In the genomic region with DNA sequence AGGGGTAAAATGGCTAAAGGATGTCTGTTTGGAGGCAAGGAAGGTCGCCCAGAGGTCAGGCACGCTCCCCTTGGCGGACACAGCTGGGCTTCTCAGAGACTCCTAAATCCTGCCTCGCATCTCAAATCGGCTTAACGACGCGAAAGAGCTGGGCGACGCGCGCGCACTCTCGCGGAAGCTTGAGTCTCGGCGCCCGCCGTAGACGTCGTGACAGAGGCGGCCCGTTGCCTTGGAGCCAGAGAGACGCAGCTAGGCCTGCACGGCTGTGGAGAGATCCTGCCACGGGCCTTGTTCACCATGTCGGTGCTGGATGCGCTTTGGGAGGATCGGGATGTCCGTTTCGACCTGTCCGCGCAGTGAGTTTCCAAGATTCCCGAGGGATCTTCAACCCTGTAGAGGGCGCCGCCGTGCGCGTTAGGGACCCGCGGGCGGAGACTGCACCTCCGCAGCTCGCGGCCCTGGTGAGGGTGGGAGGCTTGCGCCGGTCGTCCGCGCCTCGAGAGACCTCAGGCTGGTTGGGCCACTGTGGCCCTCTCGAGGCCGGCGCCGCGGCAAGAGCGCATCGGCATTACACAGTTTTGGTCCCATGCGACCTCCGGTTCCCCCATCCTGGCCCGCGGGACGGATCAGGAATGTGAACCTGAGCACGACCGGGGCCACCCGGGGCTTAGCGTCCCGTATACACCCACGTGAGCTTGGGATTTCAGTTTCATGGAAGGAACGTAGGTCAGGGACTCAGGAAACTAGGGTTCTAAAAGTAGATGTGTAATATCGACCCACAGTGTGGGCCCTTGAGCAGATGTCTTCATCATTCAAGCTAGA, we compare ENCODE assay signal across 8 cellular contexts. TPM values are rescaled to one million over a fixed set of nuclear protein-coding genes. Genes with fewer than 3 reads are reported as not detected.
DNase-seq lines count a peak whose midpoint lies in the region; ATAC-seq and TF ChIP-seq lines count a peak whose summit lies in the region.

A gene (plus strand): TSS at position 238 of the 822 bp plus-strand sequence. CDS start 60 bp downstream, at position 298.

- H3K9me3 ChIP-seq in SK-N-MC (ENCODE audit: low read depth, low read length) (no peaks in the 10 kb centered on the region), thymus (ENCODE audit: control insufficient read depth) (no peaks in the 10 kb centered on the region)

- peaks cover 34% of the 10 kb centered on the region for H3K27me3 Mint-ChIP-seq in GM23338 (ENCODE audit: insufficient read depth, low read depth, poor library complexity)
- no peaks in the 10 kb centered on the region for H3K27me3 Mint-ChIP-seq in osteocyte (ENCODE audit: unreplicated experiment)

- H4K20me1 ChIP-seq in GM23338 (replicated peaks; ENCODE audit: insufficient read depth): no peaks in the 10 kb centered on the region

- H3K79me2 ChIP-seq in GM23338 (replicated peaks; ENCODE audit: insufficient read depth): no peaks in the 10 kb centered on the region

- H3K9me2 ChIP-seq in GM23338 (ENCODE audit: insufficient read depth): no peaks in the 10 kb centered on the region

- peaks cover 58% of the 10 kb centered on the region for H3K27me3 ChIP-seq in GM23338 (ENCODE audit: insufficient read depth)
- no peaks in the 10 kb centered on the region for H3K27me3 ChIP-seq in thymus (ENCODE audit: control insufficient read depth, insufficient read depth)

- H3K36me3 ChIP-seq in GM23338 (ENCODE audit: insufficient read depth) (no peaks in the 10 kb centered on the region), SK-N-MC (ENCODE audit: insufficient read depth, low read length) (no peaks in the 10 kb centered on the region; the same call in 1 of the 2 replicates), thymus (ENCODE audit: control insufficient read depth, insufficient read depth) (no peaks in the 10 kb centered on the region)

- H3K4me2 ChIP-seq in GM23338: peak within 1 kb of the TSS; percentile 83

- intact Hi-C loops in Right ventricle myocardium inferior (cut with DNase I): no loop called here

- H2AFZ ChIP-seq in GM23338: peak within 1 kb of the TSS; percentile 94

- H3K4me3 Mint-ChIP-seq in GM23338: peak within 1 kb of the TSS; percentile 84
- H3K4me3 Mint-ChIP-seq in osteocyte (ENCODE audit: unreplicated experiment): peak within 1 kb of the TSS; percentile 89

- peak; percentile 51 to 70 for TF ChIP-seq CTCF in GM23338 (conservative IDR thresholded peaks at IDR 0.05; ENCODE audit: low read depth in 2 of 2)
- peak; percentile 31; the same call in 1 of the 2 replicates for TF ChIP-seq CTCF in LNCaP clone FGC (IDR thresholded peaks at IDR 0.05; ENCODE audit: control insufficient read depth, extremely low read depth, insufficient read depth)
- TF ChIP-seq CTCF in osteocyte (IDR thresholded peaks at IDR 0.05): peak; percentile 64

- no peak within 1 kb of the TSS; the same call in 1 of the 2 replicates for H3K27ac Mint-ChIP-seq in GM23338
- peak within 1 kb of the TSS; percentile 84 to 87 for H3K27ac Mint-ChIP-seq in activated naive CD4-positive, alpha-beta T cell treated with anti-CD3 and anti-CD28 coated beads, Interleukin-2, amount 50 U/mL, for 72 hours
- H3K27ac Mint-ChIP-seq in osteocyte (ENCODE audit: unreplicated experiment): peak within 1 kb of the TSS; percentile 88

- WGBS in thymus: under 1% methylated on average over 71 of the region's 71 CpGs

- ATAC-seq in GM23338: peak; percentile 90
- ATAC-seq in activated naive CD4-positive, alpha-beta T cell treated with anti-CD3 and anti-CD28 coated beads, Interleukin-2, amount 50 U/mL, for 72 hours: peak; percentile 93 to 96
- ATAC-seq in Right ventricle myocardium inferior: peak; percentile 96

- H3K4me3 ChIP-seq in GM23338 (peak within 1 kb of the TSS; percentile 64), LNCaP clone FGC (ENCODE audit: low read depth, low read length) (peak within 1 kb of the TSS; percentile 67), SK-N-MC (peak within 1 kb of the TSS; percentile 90), thymus (ENCODE audit: low read length) (peak within 1 kb of the TSS; percentile 72)

- peaks cover 2% of the 10 kb centered on the region; the same call in 1 of the 3 replicates for H3K4me1 Mint-ChIP-seq in GM23338
- peaks cover 13% of the 10 kb centered on the region for H3K4me1 Mint-ChIP-seq in osteocyte (ENCODE audit: unreplicated experiment)

- H3F3A ChIP-seq in GM23338 (replicated peaks; ENCODE audit: low read depth): no peaks in the 10 kb centered on the region

- no peaks in the 10 kb centered on the region for H3K9me3 Mint-ChIP-seq in GM23338
- H3K9me3 Mint-ChIP-seq in activated naive CD4-positive, alpha-beta T cell treated with anti-CD3 and anti-CD28 coated beads, Interleukin-2, amount 50 U/mL, for 72 hours: no peaks in the 10 kb centered on the region
- H3K9me3 Mint-ChIP-seq in osteocyte (ENCODE audit: unreplicated experiment): no peaks in the 10 kb centered on the region

- no peaks in the 10 kb centered on the region for H3K4me1 ChIP-seq in GM23338 (ENCODE audit: insufficient read depth)
- H3K4me1 ChIP-seq in thymus (ENCODE audit: control insufficient read depth, insufficient read depth, low read length): peaks cover 2% of the 10 kb centered on the region

- H3K9ac ChIP-seq in SK-N-MC (ENCODE audit: insufficient read length): peak within 1 kb of the TSS; percentile 83

- peak; percentile 81 for DNase-seq in Daoy (ENCODE audit: low read depth)
- peak; percentile 78 for DNase-seq in GM23338 (ENCODE audit: low spot score)
- DNase-seq in LNCaP clone FGC (ENCODE audit: low read depth): peak; percentile 62
- DNase-seq in SK-N-MC (ENCODE audit: low read depth, low spot score): peak; percentile 16
- DNase-seq in activated naive CD4-positive, alpha-beta T cell treated with anti-CD3 and anti-CD28 coated beads, Interleukin-2, amount 50 U/mL, for 72 hours (ENCODE audit: low spot score in 2 of 2): peak; percentile 73 to 75
- peak; percentile 93 for DNase-seq in Right ventricle myocardium inferior (ENCODE audit: missing footprints)
- DNase-seq in osteocyte (ENCODE audit: extremely low spot score, unreplicated experiment): peak; percentile 94

- H3K36me3 Mint-ChIP-seq in GM23338 (ENCODE audit: low read depth) (no peaks in the 10 kb centered on the region), osteocyte (ENCODE audit: unreplicated experiment) (peaks cover 15% of the 10 kb centered on the region)
- no peaks in the 10 kb centered on the region for H3K36me3 Mint-ChIP-seq in activated naive CD4-positive, alpha-beta T cell treated with anti-CD3 and anti-CD28 coated beads, Interleukin-2, amount 50 U/mL, for 72 hours

- H3K27ac ChIP-seq in GM23338 (ENCODE audit: low read depth): no peak within 1 kb of the TSS
- H3K27ac ChIP-seq in SK-N-MC: no peak within 1 kb of the TSS
- no peak within 1 kb of the TSS for H3K27ac ChIP-seq in thymus (ENCODE audit: low read depth)

TF ChIP-seq in GM23338, 12 proteins besides CTCF, POLR2A, EP300 and RAD21:
- no peak for TF ChIP-seq JUNB (IDR thresholded peaks at IDR 0.05; ENCODE audit: unreplicated experiment)
- no peak for TF ChIP-seq NANOG (IDR thresholded peaks at IDR 0.05; ENCODE audit: borderline replicate concordance)
- no peak for TF ChIP-seq POLR2AphosphoS5 (IDR thresholded peaks at IDR 0.05; ENCODE audit: low read depth)
- peak; percentile 79 for TF ChIP-seq CREB1 (CRISPR knock-in tag; IDR thresholded peaks at IDR 0.05; ENCODE audit: low read depth)
- no peak for TF ChIP-seq ZNF331 (CRISPR knock-in tag; IDR thresholded peaks at IDR 0.05; ENCODE audit: low read depth)
- TF ChIP-seq EZH2phosphoT487 (IDR thresholded peaks at IDR 0.05; ENCODE audit: unreplicated experiment): no peak
- no peak for TF ChIP-seq EZH2 (IDR thresholded peaks at IDR 0.05; ENCODE audit: low read depth, unreplicated experiment)

RNA-seq across cellular contexts. Expression of the gene that starts here (rescaled TPM):
- total RNA-seq in Daoy (2014; rRNA removed; shearing (Covaris generic)): 3.7 and 6.7 TPM in 2 replicates
- 0.10 and 0.35 TPM in 2 replicates for total RNA-seq in GM23338 (2014; rRNA removed; shearing (Covaris generic))
- polyA plus RNA-seq in GM23338 (2016; fragmentation: Nextera tagmentation; extraction: Ambion mirVana): 0.36 and 0.40 TPM in 2 replicates
- 1 to 10 TPM; 2.0 to 3.5 TPM for total RNA-seq in activated naive CD4-positive, alpha-beta T cell treated with anti-CD3 and anti-CD28 coated beads, Interleukin-2, amount 50 U/mL, for 72 hours
- 8.0 TPM for total RNA-seq in Right ventricle myocardium inferior
- total RNA-seq in osteocyte: 11.1 and 11.6 TPM in 2 replicates
- polyA plus RNA-seq in thymus: 7.8 TPM

Comparison
In these comparisons a context has a peak if more than half of its experiments do, and no peak if none do; other contexts are left out.
1. Peak in DNase-seq, ATAC-seq, H3K4me3 ChIP-seq and H3K4me2 ChIP-seq in GM23338; RNA of the gene not detected or under 1 TPM.
2. DNase-seq: peak in every context shown above with its lines; median percentile 94 in osteocyte; 93 in Right ventricle myocardium inferior; 81 in Daoy; 78 in GM23338; 74 in activated naive CD4-positive, alpha-beta T cell treated with anti-CD3 and anti-CD28 coated beads, Interleukin-2, amount 50 U/mL, for 72 hours; 62 in LNCaP clone FGC; 16 in SK-N-MC.